ENCODE assay signal across 8 cellular contexts in the genomic region with DNA sequence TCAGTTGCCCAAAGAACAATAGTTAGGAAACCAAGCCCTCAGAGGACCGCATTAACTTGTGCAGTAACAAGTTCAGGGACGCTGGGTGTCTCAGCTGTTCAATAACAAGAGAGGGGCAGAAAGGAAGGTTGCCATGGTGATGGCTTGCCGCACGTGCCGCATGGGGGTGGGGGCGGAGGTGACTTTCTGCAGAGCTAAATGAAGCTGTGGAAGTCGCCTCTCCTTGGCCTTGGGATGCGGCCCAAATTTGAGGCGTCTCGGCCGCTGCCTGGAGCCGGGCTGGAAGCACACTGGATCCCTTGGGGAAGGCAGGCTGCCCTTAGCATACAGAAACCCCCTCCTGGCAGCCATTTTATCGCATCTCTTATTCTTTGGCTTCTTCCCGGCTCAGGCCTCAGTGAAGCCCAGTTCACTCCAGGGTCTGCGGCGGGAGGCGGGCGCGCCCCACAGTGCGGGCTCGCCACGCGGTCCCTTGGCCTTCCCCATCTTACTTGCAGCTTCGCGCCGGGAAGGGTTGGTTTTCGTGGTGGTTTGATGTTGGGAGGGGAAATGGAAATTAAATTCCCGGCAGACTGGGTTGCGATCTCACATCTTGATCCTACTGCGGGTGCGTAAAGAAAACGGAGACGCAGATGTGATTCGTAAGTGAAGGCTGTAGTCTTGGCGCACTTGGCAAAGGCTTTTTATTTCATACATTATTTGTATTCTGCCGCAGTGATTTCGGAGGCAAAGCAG.
DNase-seq lines count a peak whose midpoint lies in the region; ATAC-seq, FAIRE-seq and TF ChIP-seq lines count a peak whose summit lies in the region.

No MANE protein-coding gene starts in this region.

- POLR2A ChIA-PET in CD4-positive, alpha-beta memory T cell (lab: Charles Lee; ENCODE audit: partially characterized antibody) = no interaction called here

- H3K9me3 Mint-ChIP-seq in CD4-positive, alpha-beta memory T cell = peaks cover 0 to 15% (median 3%) of the 10 kb centered on the region in 8 donors

- intact Hi-C loops in CD4-positive, alpha-beta memory T cell (cut with micrococcal nuclease) = no loop called here

- no peak overlapping the region for H3K27ac Mint-ChIP-seq in CD4-positive, alpha-beta memory T cell

- TF ChIP-seq CTCF in upper lobe of left lung (IDR thresholded peaks at IDR 0.05) = no peak

- no peak overlapping the region for H2BK120ac ChIP-seq in mesenchymal stem cell (ENCODE audit: low read depth, low read length)

- no peaks in the 10 kb centered on the region for H3K36me3 Mint-ChIP-seq in CD4-positive, alpha-beta memory T cell

- no peak for FAIRE-seq in RCC 7860 (lab: Jason Lieb, UNC)

- H3K36me3 ChIP-seq in mesenchymal stem cell (ENCODE audit: control insufficient read depth in 1 of 2, insufficient read depth in 2 of 2, low read depth in 1 of 2, low read length in 2 of 2) = no peaks in the 10 kb centered on the region
- no peaks in the 10 kb centered on the region for H3K36me3 ChIP-seq in upper lobe of left lung
- H3K36me3 ChIP-seq in CD4-positive, alpha-beta memory T cell (ENCODE audit: insufficient read depth, low read length) = no peaks in the 10 kb centered on the region

- H3K27me3 ChIP-seq in mesenchymal stem cell (ENCODE audit: control insufficient read depth in 1 of 2, insufficient read depth in 1 of 2, low read length in 2 of 2) (no peaks in the 10 kb centered on the region), upper lobe of left lung (no peaks in the 10 kb centered on the region)
- peaks cover 3% of the 10 kb centered on the region for H3K27me3 ChIP-seq in CD4-positive, alpha-beta memory T cell (ENCODE audit: insufficient read depth, low read length)

- CTCF ChIA-PET in CD4-positive, alpha-beta memory T cell (lab: Charles Lee; ENCODE audit: partially characterized antibody) = no interaction called here

- ATAC-seq in upper lobe of left lung (ENCODE audit: low FRiP score in 2 of 2) = peak in 1 of 2 donors; percentile 36

- H3K9ac ChIP-seq in mesenchymal stem cell (ENCODE audit: low read length) = peak overlapping the region; percentile 89

- H2AFZ ChIP-seq in mesenchymal stem cell (ENCODE audit: low read depth, low read length) = no peak overlapping the region

- TF ChIP-seq EP300 in upper lobe of left lung (IDR thresholded peaks at IDR 0.05) = no peak

- no peak overlapping the region for H2BK12ac ChIP-seq in mesenchymal stem cell (ENCODE audit: low read length in 2 of 2)

- WGBS in mesenchymal stem cell = 89% methylated on average over 37 of the region's 37 CpGs
- 12% methylated on average over 37 of the region's 37 CpGs for whole genome bisulfite sequencing in upper lobe of left lung, 2 donors

- H3K27ac ChIP-seq in mesenchymal stem cell (ENCODE audit: low read length, poor library complexity, severe bottlenecking) = no peak overlapping the region
- no peak overlapping the region for H3K27ac ChIP-seq in upper lobe of left lung
- H3K27ac ChIP-seq in CD4-positive, alpha-beta memory T cell (ENCODE audit: low read depth, low read length) = no peak overlapping the region

- peak overlapping the region in 4 of 8 donors; percentile 20 to 71 (median 60) for H3K4me3 Mint-ChIP-seq in CD4-positive, alpha-beta memory T cell

- H3K4ac ChIP-seq in mesenchymal stem cell (ENCODE audit: low read depth in 1 of 2, low read length in 2 of 2) = no peak overlapping the region

- H3K4me1 Mint-ChIP-seq in CD4-positive, alpha-beta memory T cell = peaks cover 3 to 13% (median 6%) of the 10 kb centered on the region in 4 donors

- no peak overlapping the region for H2BK5ac ChIP-seq in mesenchymal stem cell (ENCODE audit: low read depth, low read length, poor library complexity, severe bottlenecking)

- peak; percentile 56 for DNase-seq in COR-L47 (lab: John Stamatoyannopoulos, UW)
- DNase-seq in NCI-H1417 treated with DMSO at 0.1 percent for 48 hours (lab: John Stamatoyannopoulos, UW) = peak; percentile 89
- DNase-seq in ecto neural progenitor cell (ENCODE audit: low spot score) = peak; percentile 53
- no peak for DNase-seq in mesenchymal stem cell
- peak in 1 of 2 donors; percentile 54 for DNase-seq in upper lobe of left lung
- DNase-seq in RCC 7860 (ENCODE audit: low spot score) = no peak
- no peak for DNase-seq in MV-4-11 (lab: John Stamatoyannopoulos, UW)
- DNase-seq in CD4-positive, alpha-beta memory T cell = no peak

- H3K4me1 ChIP-seq in mesenchymal stem cell (ENCODE audit: control insufficient read depth, insufficient read depth, low read depth, low read length) = no peaks in the 10 kb centered on the region
- H3K4me1 ChIP-seq in upper lobe of left lung = peaks cover 0 to 11% (median 3%) of the 10 kb centered on the region in 4 donors
- no peaks in the 10 kb centered on the region for H3K4me1 ChIP-seq in CD4-positive, alpha-beta memory T cell (ENCODE audit: insufficient read depth, low read length)

- no peak overlapping the region for H3K4me2 ChIP-seq in mesenchymal stem cell (ENCODE audit: low read length, poor library complexity, severe bottlenecking)

- H2BK15ac ChIP-seq in mesenchymal stem cell (ENCODE audit: low read depth, poor library complexity, severe bottlenecking) = no peak overlapping the region

- peaks cover 15 to 19% of the 10 kb centered on the region in 2 donors for H3K27me3 Mint-ChIP-seq in CD4-positive, alpha-beta memory T cell

- peak overlapping the region in 1 of 2 experiments; percentile 74 for H3K4me3 ChIP-seq in mesenchymal stem cell (ENCODE audit: insufficient read depth in 1 of 2, low read depth in 1 of 2, low read length in 2 of 2)
- H3K4me3 ChIP-seq in upper lobe of left lung = peak overlapping the region in 3 of 4 donors; percentile 12 to 39 (median 34)
- no peak overlapping the region for H3K4me3 ChIP-seq in CD4-positive, alpha-beta memory T cell (ENCODE audit: low read length in 2 of 2)

- no peak overlapping the region for H3K14ac ChIP-seq in mesenchymal stem cell (ENCODE audit: low read length in 2 of 2)

- H3K9me3 ChIP-seq in mesenchymal stem cell (ENCODE audit: control insufficient read depth, low read length) = no peaks in the 10 kb centered on the region
- no peaks in the 10 kb centered on the region for H3K9me3 ChIP-seq in upper lobe of left lung
- H3K9me3 ChIP-seq in CD4-positive, alpha-beta memory T cell (ENCODE audit: control insufficient read depth in 1 of 2, low read length in 2 of 2) = no peaks in the 10 kb centered on the region

- H4K91ac ChIP-seq in mesenchymal stem cell (ENCODE audit: low read length) = no peak overlapping the region

- no peak overlapping the region for H2AK5ac ChIP-seq in mesenchymal stem cell (ENCODE audit: low read length, severe bottlenecking)

- H4K8ac ChIP-seq in mesenchymal stem cell (ENCODE audit: low read length) = no peak overlapping the region

- no peak overlapping the region for H3K18ac ChIP-seq in mesenchymal stem cell (ENCODE audit: low read depth in 1 of 2, low read length in 2 of 2)

- H3K79me1 ChIP-seq in mesenchymal stem cell (replicated peaks; ENCODE audit: low read length, poor library complexity, severe bottlenecking) = no peaks in the 10 kb centered on the region

- no peak for TF ChIP-seq POLR2A in upper lobe of left lung (IDR thresholded peaks at IDR 0.05)

- H3K23ac ChIP-seq in mesenchymal stem cell (ENCODE audit: low read length in 2 of 2) = no peak overlapping the region

Comparison
In these comparisons a context has a peak if more than half of its experiments do, and no peak if none do; other contexts are left out.
1. DNase-seq: peak in COR-L47 (single experiment), NCI-H1417 treated with DMSO at 0.1 percent for 48 hours (single experiment) and ecto neural progenitor cell (single experiment); none in mesenchymal stem cell (single experiment), RCC 7860 (single experiment), MV-4-11 (single experiment) and CD4-positive, alpha-beta memory T cell (0 of 5).
2. H3K4me3 ChIP-seq: peak in upper lobe of left lung (3 of 4); none in CD4-positive, alpha-beta memory T cell (0 of 2).